1 cellular context compared by ENCODE assay signal in genomic region chr22:36104988-36105387, GRCh38.
TF ChIP-seq lines count a peak whose summit lies in the region.

No MANE protein-coding gene starts in this region.

TF ChIP-seq in HCT116, 20 proteins besides CTCF, POLR2A, EP300 and RAD21:
- TF ChIP-seq SIN3A (IDR thresholded peaks at IDR 0.05; ENCODE audit: low read depth): no peak
- peak; percentile 21; the same call in 1 of the 2 replicates for TF ChIP-seq FOSL1 (IDR thresholded peaks at IDR 0.05; ENCODE audit: low read depth)
- TF ChIP-seq ZNF274 (IDR thresholded peaks at IDR 0.05; ENCODE audit: low read depth, low read length): no peak
- peak; percentile 14 for TF ChIP-seq TCF7L2 (IDR thresholded peaks at IDR 0.05; ENCODE audit: borderline replicate concordance, extremely low read depth, insufficient read depth, insufficient read length)
- TF ChIP-seq ELF1 (IDR thresholded peaks at IDR 0.05; ENCODE audit: borderline replicate concordance, low read depth): no peak
- no peak for TF ChIP-seq ATF3 (IDR thresholded peaks at IDR 0.05)
- no peak for TF ChIP-seq EGR1 (IDR thresholded peaks at IDR 0.05; ENCODE audit: low read depth)
- no peak for TF ChIP-seq CEBPB (IDR thresholded peaks at IDR 0.05; ENCODE audit: low read depth)
- TF ChIP-seq EZH2phosphoT487 (IDR thresholded peaks at IDR 0.05; ENCODE audit: borderline replicate concordance): no peak
- no peak for TF ChIP-seq ZBTB33 (IDR thresholded peaks at IDR 0.05; ENCODE audit: extremely low read depth, insufficient replicate concordance, low read length)
